Comparison of ENCODE assay signal across 15 cellular contexts in genomic region chr5:170311856-170312405, GRCh38. TPM values are rescaled to one million over a fixed set of nuclear protein-coding genes. Genes with fewer than 3 reads are reported as not detected.
DNase-seq lines count a peak whose midpoint lies in the region; TF ChIP-seq lines count a peak whose summit lies in the region.
"Had no signal": no experiment of that assay in that cellular context is flagged by ENCODE, and none has a peak within 500 bp of the region (broad histone marks: within the 10 kb centered on the region; RNA-seq: fewer than 3 reads in every experiment).

No MANE protein-coding gene starts in this region.

- H3K4me1 ChIP-seq in CD8-positive, alpha-beta memory T cell (ENCODE audit: insufficient read depth, low read length): peaks cover 58% of the 10 kb centered on the region
- H3K4me1 ChIP-seq in neutrophil (ENCODE audit: control insufficient read depth in 1 of 2, insufficient read depth in 1 of 2, low read depth in 1 of 2, low read length in 1 of 2) (peaks cover 89 to 93% of the 10 kb centered on the region in 2 experiments), SJCRH30 (no peaks in the 10 kb centered on the region)

- no peaks in the 10 kb centered on the region for H3K27me3 ChIP-seq in CD8-positive, alpha-beta memory T cell (ENCODE audit: insufficient read depth, low read length, poor library complexity, severe bottlenecking)
- H3K27me3 ChIP-seq in neutrophil (no peaks in the 10 kb centered on the region), SJCRH30 (no peaks in the 10 kb centered on the region)
- H3K27me3 ChIP-seq: neural progenitor cell, thyroid gland had no signal

- H3K4me1 Mint-ChIP-seq in activated CD4-positive, alpha-beta T cell treated with anti-CD3 and anti-CD28 coated beads, Interleukin-2, amount 10 ng/mL, durations not matched to agents 7 days and 5 days: peaks cover 48% of the 10 kb centered on the region
- H3K4me1 Mint-ChIP-seq in CD8-positive, alpha-beta memory T cell: peaks cover 33 to 56% (median 43%) of the 10 kb centered on the region in 3 donors
- peaks cover 75% of the 10 kb centered on the region for H3K4me1 Mint-ChIP-seq in activated naive CD8-positive, alpha-beta T cell (ENCODE audit: low read depth)

- no peak for DNase-seq in activated CD4-positive, alpha-beta T cell treated with anti-CD3 and anti-CD28 coated beads, Interleukin-2, amount 10 ng/mL, durations not matched to agents 7 days and 5 days
- no peak for DNase-seq in activated CD4-positive, alpha-beta T cell treated with anti-CD3 and anti-CD28 coated beads, Interleukin-2, amount 50 U/mL, for 4 hours
- no peak for DNase-seq in CD8-positive, alpha-beta memory T cell
- no peak for DNase-seq in DMS53 treated with DMSO at 0.1 percent for 48 hours (lab: John Stamatoyannopoulos, UW; ENCODE audit: unreplicated experiment)
- no peak for DNase-seq in middle frontal gyrus (ENCODE audit: extremely low spot score, low spot score)
- no peak for DNase-seq in SJCRH30
- DNase-seq: foreskin melanocyte, NCI-H187, NCI-H524 treated with DMSO at 0.1 percent for 48 hours, retina had no signal

- TF ChIP-seq CTCF in neutrophil (IDR thresholded peaks at IDR 0.05): no peak

- H3K4me3 ChIP-seq in CD8-positive, alpha-beta memory T cell (ENCODE audit: low read length): peak overlapping the region; percentile 9
- H3K4me3 ChIP-seq in neutrophil (ENCODE audit: low read depth in 1 of 2, low read length in 1 of 2) (peak overlapping the region; percentile 49 to 53), SJCRH30 (no peak overlapping the region)
- H3K4me3 ChIP-seq: neural progenitor cell, thyroid gland had no signal

- H3K27ac Mint-ChIP-seq in activated CD4-positive, alpha-beta T cell treated with anti-CD3 and anti-CD28 coated beads, Interleukin-2, amount 10 ng/mL, durations not matched to agents 7 days and 5 days: peak overlapping the region; percentile 82
- H3K27ac Mint-ChIP-seq in CD8-positive, alpha-beta memory T cell: peak overlapping the region in 7 of 8 donors; percentile 64 to 95 (median 91)
- H3K27ac Mint-ChIP-seq in activated naive CD8-positive, alpha-beta T cell: peak overlapping the region; percentile 97

- no peaks in the 10 kb centered on the region for H3K36me3 Mint-ChIP-seq in activated CD4-positive, alpha-beta T cell treated with anti-CD3 and anti-CD28 coated beads, Interleukin-2, amount 10 ng/mL, durations not matched to agents 7 days and 5 days (ENCODE audit: low read depth)
- H3K36me3 Mint-ChIP-seq in CD8-positive, alpha-beta memory T cell: no peaks in the 10 kb centered on the region
- H3K36me3 Mint-ChIP-seq in activated naive CD8-positive, alpha-beta T cell: no peaks in the 10 kb centered on the region
- H3K36me3 Mint-ChIP-seq: neural progenitor cell had no signal

- CTCF ChIA-PET in activated CD4-positive, alpha-beta T cell treated with anti-CD3 and anti-CD28 coated beads, Interleukin-2, amount 10 ng/mL, durations not matched to agents 7 days and 5 days (lab: Charles Lee): interaction anchor here (1.5 to 3.3 kb wide), 2 partner anchors 20 to 29 kb away, joined by 3 to 11 read pairs; no protein-coding TSS in a partner anchor
- CTCF ChIA-PET in CD8-positive, alpha-beta memory T cell (lab: Charles Lee): interaction anchor here (2.4 kb wide), 1 partner anchor 14 kb away, joined by 10 read pairs; the partner anchor contains the start of gene LCP2

- no peaks in the 10 kb centered on the region for H3K36me3 ChIP-seq in CD8-positive, alpha-beta memory T cell (ENCODE audit: insufficient read depth, low read length)
- H3K36me3 ChIP-seq in neutrophil (no peaks in the 10 kb centered on the region), SJCRH30 (no peaks in the 10 kb centered on the region)
- H3K36me3 ChIP-seq: neural progenitor cell, thyroid gland had no signal

- no peaks in the 10 kb centered on the region for H3K27me3 Mint-ChIP-seq in activated CD4-positive, alpha-beta T cell treated with anti-CD3 and anti-CD28 coated beads, Interleukin-2, amount 10 ng/mL, durations not matched to agents 7 days and 5 days
- H3K27me3 Mint-ChIP-seq in CD8-positive, alpha-beta memory T cell: no peaks in the 10 kb centered on the region
- H3K27me3 Mint-ChIP-seq in activated naive CD8-positive, alpha-beta T cell: no peaks in the 10 kb centered on the region

- POLR2A ChIA-PET in activated CD4-positive, alpha-beta T cell treated with anti-CD3 and anti-CD28 coated beads, Interleukin-2, amount 10 ng/mL, durations not matched to agents 7 days and 5 days (lab: Charles Lee): no interaction called here
- POLR2A ChIA-PET in CD8-positive, alpha-beta memory T cell (lab: Charles Lee): no interaction called here

- H3K4me3 Mint-ChIP-seq in activated CD4-positive, alpha-beta T cell treated with anti-CD3 and anti-CD28 coated beads, Interleukin-2, amount 10 ng/mL, durations not matched to agents 7 days and 5 days: no peak overlapping the region
- H3K4me3 Mint-ChIP-seq in CD8-positive, alpha-beta memory T cell: peak overlapping the region in 6 of 7 donors; percentile 64 to 77 (median 70)
- H3K4me3 Mint-ChIP-seq in activated naive CD8-positive, alpha-beta T cell: peak overlapping the region; percentile 90
- H3K4me3 Mint-ChIP-seq: neural progenitor cell had no signal

- H3K27ac ChIP-seq in CD8-positive, alpha-beta memory T cell (ENCODE audit: low read depth, low read length): no peak overlapping the region
- H3K27ac ChIP-seq in neutrophil (peak overlapping the region; percentile 97), SJCRH30 (no peak overlapping the region)
- H3K27ac ChIP-seq: neural progenitor cell, thyroid gland had no signal

- no peaks in the 10 kb centered on the region for H3K9me3 Mint-ChIP-seq in activated CD4-positive, alpha-beta T cell treated with anti-CD3 and anti-CD28 coated beads, Interleukin-2, amount 10 ng/mL, durations not matched to agents 7 days and 5 days
- no peaks in the 10 kb centered on the region for H3K9me3 Mint-ChIP-seq in CD8-positive, alpha-beta memory T cell
- no peaks in the 10 kb centered on the region for H3K9me3 Mint-ChIP-seq in activated naive CD8-positive, alpha-beta T cell (ENCODE audit: low read depth)
- H3K9me3 Mint-ChIP-seq: neural progenitor cell had no signal

- H3K9me3 ChIP-seq in CD8-positive, alpha-beta memory T cell (ENCODE audit: low read length): no peaks in the 10 kb centered on the region
- H3K9me3 ChIP-seq in neutrophil (no peaks in the 10 kb centered on the region), SJCRH30 (replicated peaks) (no peaks in the 10 kb centered on the region)
- H3K9me3 ChIP-seq: thyroid gland had no signal

RNA-seq across cellular contexts. Expression of gene LCP2, which starts 14.4 kb away (rescaled TPM):
- 100 to 1,000 TPM; 285 to 309 TPM for total RNA-seq in activated CD4-positive, alpha-beta T cell treated with anti-CD3 and anti-CD28 coated beads, Interleukin-2, amount 10 ng/mL, durations not matched to agents 7 days and 5 days
- total RNA-seq in CD8-positive, alpha-beta memory T cell: 100 to 1,000 TPM; 219 to 224 TPM
- polyA plus RNA-seq in CD8-positive, alpha-beta memory T cell: 288 TPM
- total RNA-seq in SJCRH30 (2014; rRNA removed; shearing (Covaris generic)): not detected in 2 replicates
- polyA plus RNA-seq: AG04450 had no signal

Comparison
In these comparisons a context has a peak if more than half of its experiments do, and no peak if none do; other contexts are left out.
1. RNA of gene LCP2, which starts 14.4 kb away (total RNA-seq): 285 to 309 TPM in activated CD4-positive, alpha-beta T cell treated with anti-CD3 and anti-CD28 coated beads, Interleukin-2, amount 10 ng/mL, durations not matched to agents 7 days and 5 days and 219 to 224 TPM in CD8-positive, alpha-beta memory T cell; not detected in SJCRH30; every median in the first group is over 100 times any median in the second.
2. Peak in every context shown above with its lines, with median percentiles within 50 percentile points of each other: H3K27ac Mint-ChIP-seq.